Comparison of ENCODE assay signal across 7 cellular contexts in genomic region chr19:42216653-42217521, GRCh38. TPM values are rescaled to one million over a fixed set of nuclear protein-coding genes. Genes with fewer than 3 reads are reported as not detected.
DNase-seq lines count a peak whose midpoint lies in the region; ATAC-seq, FAIRE-seq and TF ChIP-seq lines count a peak whose summit lies in the region.

No MANE protein-coding gene starts in this region.

- FAIRE-seq in keratinocyte (lab: Jason Lieb, UNC): no peak

- peak overlapping the region; percentile 82 for H3K27ac ChIP-seq in mammary epithelial cell (ENCODE audit: insufficient read depth, low read depth, low read length)
- peak overlapping the region; percentile 90 for H3K27ac ChIP-seq in keratinocyte (ENCODE audit: control insufficient read depth, insufficient read depth, low read length)
- H3K27ac ChIP-seq in spleen: peak overlapping the region; percentile 83 to 97 (median 96)

- in situ Hi-C loops in mammary epithelial cell (cut with MboI; ENCODE audit: low sequenced_read_pairs in 2 of 2): no loop called here

- peaks cover 82% of the 10 kb centered on the region for H3K79me2 ChIP-seq in mammary epithelial cell (ENCODE audit: insufficient read depth, low read length)
- peaks cover 74% of the 10 kb centered on the region for H3K79me2 ChIP-seq in keratinocyte (ENCODE audit: control insufficient read depth, insufficient read depth, low read length)

- CTCF ChIA-PET in mammary epithelial cell (lab: Charles Lee; ENCODE audit: low non-redundant PET): interaction anchor here (0.6 kb wide), 1 partner anchor 40 kb away, joined by 7 read pairs; no protein-coding TSS in a partner anchor

- H4K20me1 ChIP-seq in mammary epithelial cell (ENCODE audit: insufficient read depth, low read length): no peaks in the 10 kb centered on the region
- peaks cover 6% of the 10 kb centered on the region for H4K20me1 ChIP-seq in keratinocyte (ENCODE audit: control insufficient read depth, extremely low read depth, insufficient read depth, low read length)

- H3K4me3 ChIP-seq in GM12865 (ENCODE audit: low read depth, low read length) (peak overlapping the region; percentile 88), mammary epithelial cell (replicated peaks in 1 of 3; ENCODE audit: insufficient read depth in 1 of 3, low read depth in 2 of 3, low read length in 3 of 3) (peak overlapping the region; percentile 70 to 91 (median 89)), keratinocyte (ENCODE audit: control insufficient read depth in 2 of 3, extremely low read depth in 1 of 3, insufficient read depth in 2 of 3, low read depth in 1 of 3, low read length in 3 of 3) (peak overlapping the region; percentile 80 to 93 (median 92)), spleen (peak overlapping the region; percentile 64 to 96 (median 88))

- DNase-seq in GM12865 (ENCODE audit: low read depth): peak; percentile 42
- peak; percentile 57 for DNase-seq in RPMI8226
- peak; percentile 53 for DNase-seq in mammary epithelial cell
- DNase-seq in keratinocyte (ENCODE audit: low read depth, low spot score): no peak
- peak; percentile 92 for DNase-seq in spleen

- no peak for TF ChIP-seq CTCF in GM12865 (IDR thresholded peaks at IDR 0.05; ENCODE audit: insufficient read depth, low read depth, low read length, missing control alignments)
- TF ChIP-seq CTCF in mammary epithelial cell (conservative IDR thresholded peaks at IDR 0.05 in 1 of 2, IDR thresholded peaks at IDR 0.05 in 1 of 2; ENCODE audit: extremely low read depth in 1 of 2, insufficient read depth in 1 of 2, low read depth in 1 of 2, low read length in 2 of 2): no peak
- no peak for TF ChIP-seq CTCF in keratinocyte (optimal IDR thresholded peaks at IDR 0.05 in 1 of 3, IDR thresholded peaks at IDR 0.05 in 1 of 3, conservative IDR thresholded peaks at IDR 0.05 in 1 of 3; ENCODE audit: extremely low read depth in 1 of 3, insufficient read depth in 2 of 3, low read length in 3 of 3)
- TF ChIP-seq CTCF in spleen (IDR thresholded peaks at IDR 0.05 in 8 of 11, conservative IDR thresholded peaks at IDR 0.05 in 3 of 11): no peak

- H2AFZ ChIP-seq in mammary epithelial cell (ENCODE audit: low read depth, low read length) (peak overlapping the region; percentile 83), keratinocyte (ENCODE audit: control insufficient read depth, low read length) (peak overlapping the region; percentile 33)

- H3K36me3 ChIP-seq in mammary epithelial cell (ENCODE audit: insufficient read depth, low read length) (peaks cover 7% of the 10 kb centered on the region), keratinocyte (ENCODE audit: control insufficient read depth in 2 of 2, extremely low read depth in 1 of 2, insufficient read depth in 2 of 2, low read length in 2 of 2) (peaks cover 15 to 27% of the 10 kb centered on the region in 2 experiments), spleen (peaks cover 0 to 41% (median 29%) of the 10 kb centered on the region in 6 donors)

- H3K4me1 ChIP-seq in mammary epithelial cell (ENCODE audit: insufficient read depth, low read length) (peaks cover 29% of the 10 kb centered on the region), keratinocyte (ENCODE audit: control insufficient read depth, extremely low read depth, insufficient read depth, low read length) (peaks cover 35% of the 10 kb centered on the region), spleen (peaks cover 34 to 92% (median 84%) of the 10 kb centered on the region in 6 donors)

- BruUV-seq in mammary epithelial cell (replicated peaks; lab: Mats Ljungman, UMichigan): no TSS peak

- ATAC-seq in HG03045 (IDR thresholded peaks at IDR 0.05; ENCODE audit: unreplicated experiment) (peak; percentile 21), HG02840 (IDR thresholded peaks at IDR 0.05; ENCODE audit: low FRiP score, unreplicated experiment) (no peak)

- no peaks in the 10 kb centered on the region for H3K27me3 ChIP-seq in mammary epithelial cell (ENCODE audit: insufficient read depth, low read length)
- no peaks in the 10 kb centered on the region for H3K27me3 ChIP-seq in keratinocyte (ENCODE audit: control insufficient read depth, extremely low read depth, insufficient read depth, low read length)
- H3K27me3 ChIP-seq in spleen (replicated peaks in 1 of 7): no peaks in the 10 kb centered on the region

- H3K9me3 ChIP-seq in mammary epithelial cell (replicated peaks; ENCODE audit: insufficient read depth, low read length): no peaks in the 10 kb centered on the region
- no peaks in the 10 kb centered on the region for H3K9me3 ChIP-seq in keratinocyte (ENCODE audit: control insufficient read depth, low read depth, low read length)
- no peaks in the 10 kb centered on the region for H3K9me3 ChIP-seq in spleen

- H3K9me1 ChIP-seq in keratinocyte (ENCODE audit: control insufficient read depth, extremely low read depth, insufficient read depth, low read length): no peaks in the 10 kb centered on the region

- peak overlapping the region; percentile 79 for H3K9ac ChIP-seq in mammary epithelial cell (ENCODE audit: insufficient read depth, low read length)
- H3K9ac ChIP-seq in keratinocyte (ENCODE audit: control insufficient read depth, extremely low read depth, insufficient read depth, low read length): peak overlapping the region; percentile 82

- dilution Hi-C loops in mammary epithelial cell (cut with HindIII; ENCODE audit: low sequenced_read_pairs): no loop called here
- dilution Hi-C loops in keratinocyte (cut with MboI; ENCODE audit: extremely low pct_ligation_motif_present, low sequenced_read_pairs): no loop called here

- TF ChIP-seq POLR2A in spleen (IDR thresholded peaks at IDR 0.05): no peak

- intact Hi-C loops in mammary epithelial cell (cut with micrococcal nuclease): loop anchor here (1.0 to 2.0 kb wide), 3 partner anchors 10 to 26 kb away; partner anchors contain the start of gene GSK3A
- intact Hi-C loops in spleen (cut with DNase I; ENCODE audit: low total_unique reads): no loop called here

- H3K4me2 ChIP-seq in mammary epithelial cell (ENCODE audit: insufficient read depth, low read depth, low read length): peak overlapping the region; percentile 96
- H3K4me2 ChIP-seq in keratinocyte (ENCODE audit: control insufficient read depth, extremely low read depth, insufficient read depth, low read depth, low read length): peak overlapping the region; percentile 92

- WGBS in mammary epithelial cell (ENCODE audit: low coverage, missing lambda C conversion rate): 0% methylated on average over 23 of the region's 79 CpGs
- WGBS in spleen, 5 donors: 0 to 1% (median 1%) methylated on average over 41 to 79 of the region's 79 CpGs

RNA-seq across cellular contexts. Expression of gene DEDD2, which starts 0.6 kb away (rescaled TPM):
- total RNA-seq in mammary epithelial cell (10 to 100 TPM; 17.3 to 32.3 TPM), spleen (10 to 100 TPM; 43.3 to 73.9 (median 48.5) TPM)
- polyA plus RNA-seq in mammary epithelial cell (31.8 TPM), keratinocyte (17.1 to 29.8 TPM (median 20.8 TPM) in 3 replicates), spleen (10 to 100 TPM; 24.7 to 52.1 (median 29.4) TPM)
- polyA minus RNA-seq in mammary epithelial cell (13.2 TPM), keratinocyte (11.1 to 19.3 TPM (median 18.1 TPM) in 3 replicates)
- 6.6 TPM for polyA plus RNA-seq in keratinocyte (2011; ENCODE audit: low read depth)
- 14.3 and 23.0 TPM in 2 replicates for polyA plus RNA-seq in keratinocyte (2011; cell fraction: cytosol; rRNA removed)
- 15.9 and 20.4 TPM in 2 replicates for polyA plus RNA-seq in keratinocyte (2011; cell fraction: nucleus; rRNA removed)
- polyA plus RNA-seq in keratinocyte (2012; ENCODE audit: low replicate concordance): 17.4 and 40.6 TPM in 2 replicates
- 15.7 TPM for polyA minus RNA-seq in keratinocyte (2011; cell fraction: cytosol; rRNA and poly(A)+ RNA removed)
- 6.4 and 8.7 TPM in 2 replicates for polyA minus RNA-seq in keratinocyte (2011; cell fraction: nucleus; rRNA and poly(A)+ RNA removed)

RNA-seq across cellular contexts. Expression of gene ZNF526, which starts 3.2 kb away (rescaled TPM):
- total RNA-seq in mammary epithelial cell (10 to 100 TPM; 11.2 to 15.8 TPM), spleen (10 to 100 TPM in 4 of 7 donors, 1 to 10 TPM in 3; 6.5 to 15.0 (median 10.2) TPM)
- polyA plus RNA-seq in mammary epithelial cell (8.6 TPM), keratinocyte (5.0 to 9.3 TPM (median 5.4 TPM) in 3 replicates), spleen (1 to 10 TPM; 1.9 to 6.1 (median 2.8) TPM)
- polyA minus RNA-seq in mammary epithelial cell (22.8 TPM), keratinocyte (12.2 to 20.7 TPM (median 12.3 TPM) in 3 replicates)
- polyA plus RNA-seq in keratinocyte (2011; ENCODE audit: low read depth): 2.6 TPM
- polyA plus RNA-seq in keratinocyte (2011; cell fraction: cytosol; rRNA removed): 3.5 and 5.4 TPM in 2 replicates
- polyA plus RNA-seq in keratinocyte (2011; cell fraction: nucleus; rRNA removed): 8.5 and 9.5 TPM in 2 replicates
- polyA plus RNA-seq in keratinocyte (2012; ENCODE audit: low replicate concordance): 3.0 and 10.6 TPM in 2 replicates
- polyA minus RNA-seq in keratinocyte (2011; cell fraction: cytosol; rRNA and poly(A)+ RNA removed): 15.5 TPM
- polyA minus RNA-seq in keratinocyte (2011; cell fraction: nucleus; rRNA and poly(A)+ RNA removed): 9.7 and 14.7 TPM in 2 replicates

RNA-seq across cellular contexts. Expression of gene GSK3A, which starts 25.5 kb away (rescaled TPM):
- total RNA-seq in mammary epithelial cell (10 to 100 TPM; 29.3 to 61.9 TPM), spleen (10 to 100 TPM; 20.8 to 33.1 (median 31.1) TPM)
- polyA plus RNA-seq in mammary epithelial cell (42.9 TPM), keratinocyte (36.9 to 53.3 TPM (median 42.5 TPM) in 3 replicates), spleen (10 to 100 TPM; 22.7 to 39.3 (median 26.4) TPM)
- polyA minus RNA-seq in mammary epithelial cell (52.4 TPM), keratinocyte (30.4 to 77.1 TPM (median 45.8 TPM) in 3 replicates)
- 14.4 TPM for polyA plus RNA-seq in keratinocyte (2011; ENCODE audit: low read depth)
- polyA plus RNA-seq in keratinocyte (2011; cell fraction: cytosol; rRNA removed): 38.4 and 45.5 TPM in 2 replicates
- 34.4 and 41.0 TPM in 2 replicates for polyA plus RNA-seq in keratinocyte (2011; cell fraction: nucleus; rRNA removed)
- 50.6 and 56.3 TPM in 2 replicates for polyA plus RNA-seq in keratinocyte (2012; ENCODE audit: low replicate concordance)
- polyA minus RNA-seq in keratinocyte (2011; cell fraction: cytosol; rRNA and poly(A)+ RNA removed): 43.5 TPM
- polyA minus RNA-seq in keratinocyte (2011; cell fraction: nucleus; rRNA and poly(A)+ RNA removed): 10.2 and 11.4 TPM in 2 replicates

RNA-seq across cellular contexts. Expression of gene ERF, which starts 38.0 kb away (rescaled TPM):
- total RNA-seq in mammary epithelial cell (100 to 1,000 TPM; 101 to 139 TPM), spleen (10 to 100 TPM; 36.8 to 73.1 (median 56.4) TPM)
- polyA plus RNA-seq in mammary epithelial cell (86.1 TPM), keratinocyte (75.4 to 87.4 TPM (median 83.5 TPM) in 3 replicates), spleen (10 to 100 TPM; 13.5 to 49.7 (median 17.7) TPM)
- polyA minus RNA-seq in mammary epithelial cell (36.6 TPM), keratinocyte (67.4 to 70.6 TPM (median 69.2 TPM) in 3 replicates)
- polyA plus RNA-seq in keratinocyte (2011; ENCODE audit: low read depth): 10.1 TPM
- 37.7 and 64.6 TPM in 2 replicates for polyA plus RNA-seq in keratinocyte (2011; cell fraction: cytosol; rRNA removed)
- polyA plus RNA-seq in keratinocyte (2011; cell fraction: nucleus; rRNA removed): 94.1 and 101 TPM in 2 replicates
- 34.6 and 75.9 TPM in 2 replicates for polyA plus RNA-seq in keratinocyte (2012; ENCODE audit: low replicate concordance)
- 140 TPM for polyA minus RNA-seq in keratinocyte (2011; cell fraction: cytosol; rRNA and poly(A)+ RNA removed)
- polyA minus RNA-seq in keratinocyte (2011; cell fraction: nucleus; rRNA and poly(A)+ RNA removed): 44.9 and 57.9 TPM in 2 replicates

RNA-seq across cellular contexts. Expression of gene CIC, which starts 52.2 kb away (rescaled TPM):
- total RNA-seq in mammary epithelial cell: 10 to 100 TPM; 37.0 to 91.0 TPM
- 19.4 TPM for polyA plus RNA-seq in mammary epithelial cell
- 24.7 TPM for polyA minus RNA-seq in mammary epithelial cell
- polyA plus RNA-seq in keratinocyte: 3.1 to 11.1 TPM (median 3.8 TPM) in 3 replicates
- polyA plus RNA-seq in keratinocyte (2011; ENCODE audit: low read depth): 9.9 TPM
- 4.4 and 14.0 TPM in 2 replicates for polyA plus RNA-seq in keratinocyte (2011; cell fraction: cytosol; rRNA removed)
- polyA plus RNA-seq in keratinocyte (2011; cell fraction: nucleus; rRNA removed): 28.1 and 45.7 TPM in 2 replicates
- 15.4 and 37.6 TPM in 2 replicates for polyA plus RNA-seq in keratinocyte (2012; ENCODE audit: low replicate concordance)
- 4.7 to 38.8 TPM (median 5.7 TPM) in 3 replicates for polyA minus RNA-seq in keratinocyte
- 29.2 TPM for polyA minus RNA-seq in keratinocyte (2011; cell fraction: cytosol; rRNA and poly(A)+ RNA removed)
- polyA minus RNA-seq in keratinocyte (2011; cell fraction: nucleus; rRNA and poly(A)+ RNA removed): 23.9 and 26.1 TPM in 2 replicates
- total RNA-seq in spleen: 100 to 1,000 TPM in 1 of 7 donors, 10 to 100 TPM in 6; 63.8 to 100 (median 76.7) TPM
- polyA plus RNA-seq in spleen: 10 to 100 TPM; 12.5 to 43.6 (median 16.8) TPM
